Comparison of ENCODE assay signal across 8 cellular contexts in genomic region chr12:57759360-57759980, GRCh38. TPM values are rescaled to one million over a fixed set of nuclear protein-coding genes. Genes with fewer than 3 reads are reported as not detected.
A peak's percentile ranks its signal among the peaks of the same experiment; 100 is the strongest.
DNase-seq lines count a peak whose midpoint lies in the region; ATAC-seq, FAIRE-seq and TF ChIP-seq lines count a peak whose summit lies in the region.

No MANE protein-coding gene starts in this region.

- peaks cover 38% of the 10 kb centered on the region for H3K36me3 ChIP-seq in DND-41 (ENCODE audit: insufficient read depth, low read length)
- H3K36me3 ChIP-seq in keratinocyte (ENCODE audit: control insufficient read depth in 2 of 2, extremely low read depth in 1 of 2, insufficient read depth in 2 of 2, low read length in 2 of 2): peaks cover 35 to 53% of the 10 kb centered on the region in 2 experiments
- peaks cover 16% of the 10 kb centered on the region for H3K36me3 ChIP-seq in suprapubic skin

- H3K4me3 ChIP-seq in DND-41 (ENCODE audit: low read depth in 1 of 2, low read length in 2 of 2) (no peak overlapping the region), keratinocyte (ENCODE audit: control insufficient read depth in 2 of 3, extremely low read depth in 1 of 3, insufficient read depth in 2 of 3, low read depth in 1 of 3, low read length in 3 of 3) (no peak overlapping the region), suprapubic skin (no peak overlapping the region)

- peaks cover 40% of the 10 kb centered on the region for H4K20me1 ChIP-seq in DND-41 (ENCODE audit: insufficient read depth, low read length)
- H4K20me1 ChIP-seq in keratinocyte (ENCODE audit: control insufficient read depth, extremely low read depth, insufficient read depth, low read length): peaks cover 7% of the 10 kb centered on the region

- TF ChIP-seq CTCF in DND-41 (IDR thresholded peaks at IDR 0.05; ENCODE audit: borderline replicate concordance, extremely low read depth, low read length, poor library complexity, severe bottlenecking) (peak; percentile 58), keratinocyte (optimal IDR thresholded peaks at IDR 0.05 in 1 of 3, IDR thresholded peaks at IDR 0.05 in 1 of 3, conservative IDR thresholded peaks at IDR 0.05 in 1 of 3; ENCODE audit: extremely low read depth in 1 of 3, insufficient read depth in 2 of 3, low read length in 3 of 3) (peak; percentile 58 to 79 (median 59)), suprapubic skin (IDR thresholded peaks at IDR 0.05) (peak in 1 of 2 donors; percentile 36)

- dilution Hi-C loops in keratinocyte (cut with MboI; ENCODE audit: extremely low pct_ligation_motif_present, low sequenced_read_pairs): no loop called here

- no peak for TF ChIP-seq POLR2A in suprapubic skin (IDR thresholded peaks at IDR 0.05)

- ATAC-seq in DND-41 (ENCODE audit: insufficient read depth, low read depth) (no peak), HG02798 (IDR thresholded peaks at IDR 0.05; ENCODE audit: poor library complexity, unreplicated experiment) (no peak)

- H3K79me2 ChIP-seq in DND-41 (ENCODE audit: insufficient read depth, low read length): peaks cover 15% of the 10 kb centered on the region
- peaks cover 20% of the 10 kb centered on the region for H3K79me2 ChIP-seq in keratinocyte (ENCODE audit: control insufficient read depth, insufficient read depth, low read length)

- H3K4me1 ChIP-seq in DND-41 (ENCODE audit: insufficient read depth, low read length): peaks cover 18% of the 10 kb centered on the region
- H3K4me1 ChIP-seq in keratinocyte (ENCODE audit: control insufficient read depth, extremely low read depth, insufficient read depth, low read length): peaks cover 29% of the 10 kb centered on the region
- peaks cover 20% of the 10 kb centered on the region for H3K4me1 ChIP-seq in suprapubic skin

- no peaks in the 10 kb centered on the region for H3K9me1 ChIP-seq in keratinocyte (ENCODE audit: control insufficient read depth, extremely low read depth, insufficient read depth, low read length)

- H2AFZ ChIP-seq in DND-41 (ENCODE audit: low read depth, low read length): no peak overlapping the region
- no peak overlapping the region for H2AFZ ChIP-seq in keratinocyte (ENCODE audit: control insufficient read depth, low read length)

- peak; percentile 37 for DNase-seq in DND-41
- DNase-seq in HT-29 (ENCODE audit: low spot score): peak; percentile 56
- peak; percentile 30 to 51 for DNase-seq in activated CD4-positive, alpha-beta T cell treated with anti-CD3 and anti-CD28 coated beads, Interleukin-2, amount 50 U/mL, for 48 hours
- DNase-seq in keratinocyte (ENCODE audit: low read depth, low spot score): no peak
- DNase-seq in hepatic stellate cell (ENCODE audit: low spot score): no peak
- no peak for DNase-seq in suprapubic skin (ENCODE audit: low spot score in 2 of 2)
- DNase-seq in EL: no peak

- H3K4me2 ChIP-seq in DND-41 (ENCODE audit: insufficient read depth, low read length) (no peak overlapping the region), keratinocyte (ENCODE audit: control insufficient read depth, extremely low read depth, insufficient read depth, low read depth, low read length) (no peak overlapping the region)

- H3K27me3 ChIP-seq in DND-41 (ENCODE audit: insufficient read depth, low read length, poor library complexity): no peaks in the 10 kb centered on the region
- H3K27me3 ChIP-seq in keratinocyte (ENCODE audit: control insufficient read depth, extremely low read depth, insufficient read depth, low read length): no peaks in the 10 kb centered on the region
- peaks cover 15% of the 10 kb centered on the region for H3K27me3 ChIP-seq in suprapubic skin

- TF ChIP-seq EP300 in suprapubic skin (IDR thresholded peaks at IDR 0.05): no peak

- H3K27ac ChIP-seq in DND-41 (ENCODE audit: low read length): no peak overlapping the region
- H3K27ac ChIP-seq in keratinocyte (ENCODE audit: control insufficient read depth, insufficient read depth, low read length): no peak overlapping the region
- no peak overlapping the region for H3K27ac ChIP-seq in suprapubic skin

- H3K9ac ChIP-seq in DND-41 (ENCODE audit: low read depth, low read length): no peak overlapping the region
- no peak overlapping the region for H3K9ac ChIP-seq in keratinocyte (ENCODE audit: control insufficient read depth, extremely low read depth, insufficient read depth, low read length)

- H3K9me3 ChIP-seq in DND-41 (ENCODE audit: insufficient read depth, low read length, severe bottlenecking): no peaks in the 10 kb centered on the region
- no peaks in the 10 kb centered on the region for H3K9me3 ChIP-seq in keratinocyte (ENCODE audit: control insufficient read depth, low read depth, low read length)
- no peaks in the 10 kb centered on the region for H3K9me3 ChIP-seq in suprapubic skin

- peak; percentile 29 for FAIRE-seq in keratinocyte (lab: Jason Lieb, UNC)

- 28% methylated on average over 3 of the region's 3 CpGs for WGBS in suprapubic skin

RNA-seq across cellular contexts. Expression of gene MARCHF9, which starts 4.6 kb away (rescaled TPM):
- total RNA-seq in HT-29 (2014; rRNA removed; shearing (Covaris generic)): 9.4 and 12.3 TPM in 2 replicates
- 10.9 to 17.0 TPM (median 12.4 TPM) in 3 replicates for polyA plus RNA-seq in keratinocyte
- polyA plus RNA-seq in keratinocyte (2011; ENCODE audit: low read depth): 4.9 TPM
- 9.6 and 13.5 TPM in 2 replicates for polyA plus RNA-seq in keratinocyte (2011; cell fraction: cytosol; rRNA removed)
- 16.9 and 17.9 TPM in 2 replicates for polyA plus RNA-seq in keratinocyte (2011; cell fraction: nucleus; rRNA removed)
- 13.6 and 14.4 TPM in 2 replicates for polyA plus RNA-seq in keratinocyte (2012; ENCODE audit: low replicate concordance)
- 13.7 to 27.7 TPM (median 18.3 TPM) in 3 replicates for polyA minus RNA-seq in keratinocyte
- 20.9 TPM for polyA minus RNA-seq in keratinocyte (2011; cell fraction: cytosol; rRNA and poly(A)+ RNA removed)
- polyA minus RNA-seq in keratinocyte (2011; cell fraction: nucleus; rRNA and poly(A)+ RNA removed): 4.5 and 8.8 TPM in 2 replicates
- total RNA-seq in suprapubic skin: 10 to 100 TPM; 10.2 to 26.6 (median 13.1) TPM

RNA-seq across cellular contexts. Expression of gene CDK4, which starts 7.4 kb away (rescaled TPM):
- total RNA-seq in HT-29 (2014; rRNA removed; shearing (Covaris generic)): 310 and 345 TPM in 2 replicates
- 146 to 176 TPM (median 153 TPM) in 3 replicates for polyA plus RNA-seq in keratinocyte
- polyA plus RNA-seq in keratinocyte (2011; ENCODE audit: low read depth): 45.4 TPM
- 120 and 126 TPM in 2 replicates for polyA plus RNA-seq in keratinocyte (2011; cell fraction: cytosol; rRNA removed)
- 61.6 and 74.2 TPM in 2 replicates for polyA plus RNA-seq in keratinocyte (2011; cell fraction: nucleus; rRNA removed)
- 67.0 and 79.0 TPM in 2 replicates for polyA plus RNA-seq in keratinocyte (2012; ENCODE audit: low replicate concordance)
- 92.1 to 131 TPM (median 124 TPM) in 3 replicates for polyA minus RNA-seq in keratinocyte
- 107 TPM for polyA minus RNA-seq in keratinocyte (2011; cell fraction: cytosol; rRNA and poly(A)+ RNA removed)
- polyA minus RNA-seq in keratinocyte (2011; cell fraction: nucleus; rRNA and poly(A)+ RNA removed): 22.1 and 23.2 TPM in 2 replicates
- total RNA-seq in suprapubic skin: 10 to 100 TPM; 35.7 to 82.3 (median 47.0) TPM

RNA-seq across cellular contexts. Expression of gene CYP27B1, which starts 7.4 kb away (rescaled TPM):
- total RNA-seq in HT-29 (2014; rRNA removed; shearing (Covaris generic)): 7.0 and 11.0 TPM in 2 replicates
- polyA plus RNA-seq in keratinocyte: 19.0 to 40.5 TPM (median 33.6 TPM) in 3 replicates
- polyA plus RNA-seq in keratinocyte (2011; ENCODE audit: low read depth): 2.2 TPM
- polyA plus RNA-seq in keratinocyte (2011; cell fraction: cytosol; rRNA removed): 19.7 and 19.8 TPM in 2 replicates
- 43.4 and 50.3 TPM in 2 replicates for polyA plus RNA-seq in keratinocyte (2011; cell fraction: nucleus; rRNA removed)
- polyA plus RNA-seq in keratinocyte (2012; ENCODE audit: low replicate concordance): 5.4 and 33.7 TPM in 2 replicates
- 14.0 to 33.1 TPM (median 26.7 TPM) in 3 replicates for polyA minus RNA-seq in keratinocyte
- polyA minus RNA-seq in keratinocyte (2011; cell fraction: cytosol; rRNA and poly(A)+ RNA removed): 30.1 TPM
- polyA minus RNA-seq in keratinocyte (2011; cell fraction: nucleus; rRNA and poly(A)+ RNA removed): 13.7 and 14.6 TPM in 2 replicates
- total RNA-seq in suprapubic skin: 1 to 10 TPM; 1.2 to 4.1 (median 2.0) TPM

RNA-seq across cellular contexts. Expression of gene METTL1, which starts 12.4 kb away (rescaled TPM):
- 25.7 and 34.0 TPM in 2 replicates for total RNA-seq in HT-29 (2014; rRNA removed; shearing (Covaris generic))
- polyA plus RNA-seq in keratinocyte: 24.3 to 25.5 TPM (median 24.5 TPM) in 3 replicates
- polyA plus RNA-seq in keratinocyte (2011; ENCODE audit: low read depth): 4.7 TPM
- 14.9 and 17.4 TPM in 2 replicates for polyA plus RNA-seq in keratinocyte (2011; cell fraction: cytosol; rRNA removed)
- polyA plus RNA-seq in keratinocyte (2011; cell fraction: nucleus; rRNA removed): 25.0 and 25.7 TPM in 2 replicates
- polyA plus RNA-seq in keratinocyte (2012; ENCODE audit: low replicate concordance): 20.5 and 24.2 TPM in 2 replicates
- 18.9 to 42.7 TPM (median 23.0 TPM) in 3 replicates for polyA minus RNA-seq in keratinocyte
- polyA minus RNA-seq in keratinocyte (2011; cell fraction: cytosol; rRNA and poly(A)+ RNA removed): 13.6 TPM
- polyA minus RNA-seq in keratinocyte (2011; cell fraction: nucleus; rRNA and poly(A)+ RNA removed): 9.8 and 12.8 TPM in 2 replicates
- total RNA-seq in suprapubic skin: 10 to 100 TPM in 3 of 4 donors, 1 to 10 TPM in 1; 9.1 to 24.1 (median 16.4) TPM

RNA-seq across cellular contexts. Expression of gene EEF1AKMT3, which starts 12.9 kb away (rescaled TPM):
- total RNA-seq in HT-29 (2014; rRNA removed; shearing (Covaris generic)): 1.1 and 6.9 TPM in 2 replicates
- 5.4 to 7.7 TPM (median 6.5 TPM) in 3 replicates for polyA plus RNA-seq in keratinocyte
- 1.0 TPM for polyA plus RNA-seq in keratinocyte (2011; ENCODE audit: low read depth)
- polyA plus RNA-seq in keratinocyte (2011; cell fraction: cytosol; rRNA removed): 5.2 and 8.8 TPM in 2 replicates
- polyA plus RNA-seq in keratinocyte (2011; cell fraction: nucleus; rRNA removed): 5.4 and 6.5 TPM in 2 replicates
- polyA plus RNA-seq in keratinocyte (2012; ENCODE audit: low replicate concordance): 3.5 and 4.8 TPM in 2 replicates
- 5.3 to 11.1 TPM (median 9.7 TPM) in 3 replicates for polyA minus RNA-seq in keratinocyte
- polyA minus RNA-seq in keratinocyte (2011; cell fraction: cytosol; rRNA and poly(A)+ RNA removed): 3.3 TPM
- 2.1 and 2.6 TPM in 2 replicates for polyA minus RNA-seq in keratinocyte (2011; cell fraction: nucleus; rRNA and poly(A)+ RNA removed)
- total RNA-seq in suprapubic skin: 10 to 100 TPM in 3 of 4 donors, 1 to 10 TPM in 1; 8.7 to 13.7 (median 11.3) TPM

Comparison
In these comparisons a context has a peak if more than half of its experiments do, and no peak if none do; other contexts are left out.
1. DNase-seq: peak in DND-41 (single experiment), HT-29 (single experiment) and activated CD4-positive, alpha-beta T cell treated with anti-CD3 and anti-CD28 coated beads, Interleukin-2, amount 50 U/mL, for 48 hours (2 of 2); none in keratinocyte (single experiment), hepatic stellate cell (single experiment), suprapubic skin (0 of 2) and EL (single experiment).